ENCODE assay signal across 8 cellular contexts in genomic region chr13:40207110-40207478, GRCh38.
A peak's percentile ranks its signal among the peaks of the same experiment; 100 is the strongest.
DNase-seq lines count a peak whose midpoint lies in the region; ATAC-seq and TF ChIP-seq lines count a peak whose summit lies in the region.

No MANE protein-coding gene starts in this region.

- peak; percentile 39 for ATAC-seq in GM18520 (IDR thresholded peaks at IDR 0.05; ENCODE audit: unreplicated experiment)
- peak; percentile 66 for ATAC-seq in GM21529 (IDR thresholded peaks at IDR 0.05; ENCODE audit: unreplicated experiment)
- ATAC-seq in memory B cell (ENCODE audit: low read depth) = peak; percentile 60

- no peaks in the 10 kb centered on the region for H3K36me3 ChIP-seq in Loucy (ENCODE audit: insufficient read depth, low read length)

- no peak overlapping the region for H3K27ac ChIP-seq in caudate nucleus (ENCODE audit: low read depth, low read length)

- H2AFZ ChIP-seq in Loucy (ENCODE audit: low read length) = peak overlapping the region; percentile 96

- peak overlapping the region; percentile 70 for H3K4me3 Mint-ChIP-seq in memory B cell

- H3K4me1 Mint-ChIP-seq in memory B cell = peaks cover 35% of the 10 kb centered on the region

- H3K4me3 ChIP-seq in Loucy (ENCODE audit: low read length, poor library complexity, severe bottlenecking) = peak overlapping the region; percentile 28

- no peaks in the 10 kb centered on the region for H3K27me3 ChIP-seq in Loucy (ENCODE audit: insufficient read depth, low read length, poor library complexity, severe bottlenecking)

- peaks cover 2% of the 10 kb centered on the region for H3K36me3 Mint-ChIP-seq in memory B cell

- peak overlapping the region; percentile 39 for H3K4me2 ChIP-seq in Loucy (ENCODE audit: low read depth, low read length, poor library complexity, severe bottlenecking)

- H3K9me2 ChIP-seq in Loucy (replicated peaks; ENCODE audit: low read depth, low read length) = no peaks in the 10 kb centered on the region

- peak overlapping the region; percentile 84 for H3K27ac Mint-ChIP-seq in memory B cell

- H3F3A ChIP-seq in Loucy (ENCODE audit: low read depth) = no peaks in the 10 kb centered on the region

- peaks cover 2% of the 10 kb centered on the region for H3K9me3 Mint-ChIP-seq in memory B cell

- DNase-seq in memory B cell (ENCODE audit: low spot score in 2 of 2) = peak; percentile 5 to 31
- DNase-seq in HK-2 (ENCODE audit: unreplicated experiment) = no peak
- no peak for DNase-seq in NCI-H446 treated with DMSO at 0.1 percent for 48 hours (lab: John Stamatoyannopoulos, UW)
- DNase-seq in caudate nucleus (lab: John Stamatoyannopoulos, UW) = no peak
- DNase-seq in NCI-H146 (lab: John Stamatoyannopoulos, UW) = no peak

- no peaks in the 10 kb centered on the region for H3K9me3 ChIP-seq in Loucy (ENCODE audit: insufficient read depth, low read depth, low read length)

- H3K9ac ChIP-seq in Loucy (ENCODE audit: low read depth, low read length, poor library complexity, severe bottlenecking) = no peak overlapping the region

- no peak for TF ChIP-seq CTCF in Loucy (conservative IDR thresholded peaks at IDR 0.05; ENCODE audit: low read length)

- H3K79me2 ChIP-seq in Loucy (ENCODE audit: insufficient read depth, low read length) = no peaks in the 10 kb centered on the region

- H3K4me1 ChIP-seq in Loucy (ENCODE audit: insufficient read depth, low read length, poor library complexity, severe bottlenecking) = peaks cover 13% of the 10 kb centered on the region

- no peaks in the 10 kb centered on the region for H3K27me3 Mint-ChIP-seq in memory B cell

- H4K20me1 ChIP-seq in Loucy (ENCODE audit: insufficient read depth, low read length, poor library complexity, severe bottlenecking) = no peaks in the 10 kb centered on the region

Comparison
In these comparisons a context has a peak if more than half of its experiments do, and no peak if none do; other contexts are left out.
1. DNase-seq: peak in memory B cell (2 of 2); none in HK-2 (single experiment), NCI-H446 treated with DMSO at 0.1 percent for 48 hours (single experiment), caudate nucleus (0 of 61) and NCI-H146 (single experiment).
2. Peak in every context shown above with its lines, with median percentiles within 50 percentile points of each other: ATAC-seq.